1 cellular context compared by ENCODE assay signal in the genomic region with DNA sequence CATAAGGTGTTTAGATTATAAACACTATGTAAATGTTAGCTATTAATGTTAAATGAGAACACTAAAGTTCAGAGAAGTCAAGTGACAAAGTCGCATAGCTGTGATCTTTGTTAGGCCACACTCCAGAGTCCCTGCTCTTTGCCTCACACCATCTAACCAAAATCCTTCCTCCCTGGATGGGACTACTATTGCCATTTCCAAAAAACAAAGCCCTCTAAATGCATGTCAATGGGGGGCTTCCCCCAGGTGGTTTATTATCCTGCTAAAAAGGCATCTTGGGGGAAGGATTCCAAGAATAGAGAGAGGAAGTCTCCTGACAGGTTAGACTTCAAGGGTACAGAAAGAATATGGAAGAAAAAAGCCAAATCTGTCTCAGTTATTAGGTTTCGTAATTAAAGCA.
TF ChIP-seq lines count a peak whose summit lies in the region.

No MANE protein-coding gene starts in this region.

TF ChIP-seq in H1, 55 proteins besides CTCF, POLR2A, EP300 and RAD21 (continued from another document):
- TF ChIP-seq RNF2 (IDR thresholded peaks at IDR 0.05; ENCODE audit: borderline replicate concordance, low read depth, low read length, missing control alignments, poor library complexity, severe bottlenecking) (no peak), MAFK (IDR thresholded peaks at IDR 0.05; ENCODE audit: low read depth, low read length) (no peak), TEAD4 (IDR thresholded peaks at IDR 0.05; ENCODE audit: low read depth, low read length) (peak; percentile 32; the same call in 1 of the 2 replicates), SIRT6 (IDR thresholded peaks at IDR 0.05; ENCODE audit: low read length) (no peak), USF2 (IDR thresholded peaks at IDR 0.05; ENCODE audit: low read length) (no peak), BCL11A (IDR thresholded peaks at IDR 0.05; ENCODE audit: low read depth in 2 of 2, low read length in 2 of 2) (peak in 1 of 2 experiments; percentile 70), POLR2AphosphoS5 (IDR thresholded peaks at IDR 0.05; ENCODE audit: low read depth, low read length) (no peak), CBX8 (IDR thresholded peaks at IDR 0.05; ENCODE audit: borderline replicate concordance, low read depth, low read length) (no peak), CEBPB (IDR thresholded peaks at IDR 0.05; ENCODE audit: low read depth, low read length) (0 out of 2 replicates have a peak, but pooled peaks have one; percentile 11), EZH2 (IDR thresholded peaks at IDR 0.05; ENCODE audit: low read depth, low read length, severe bottlenecking) (no peak), E2F6 (IDR thresholded peaks at IDR 0.05) (no peak), GABPA (IDR thresholded peaks at IDR 0.05; ENCODE audit: borderline replicate concordance, insufficient read depth, low read length) (no peak), NANOG (IDR thresholded peaks at IDR 0.05; ENCODE audit: insufficient read depth, low read depth, low read length, poor library complexity, severe bottlenecking) (peak; percentile 91), HDAC6 (IDR thresholded peaks at IDR 0.05; ENCODE audit: low read depth, low read length) (no peak), TBP (IDR thresholded peaks at IDR 0.05; ENCODE audit: low read depth, low read length) (peak; percentile 49; the same call in 1 of the 2 replicates), CTBP2 (IDR thresholded peaks at IDR 0.05; ENCODE audit: borderline replicate concordance, insufficient read depth, insufficient read length, low read length) (no peak), POU5F1 (IDR thresholded peaks at IDR 0.05; ENCODE audit: low read depth, low read length) (peak; percentile 53; the same call in 1 of the 2 replicates), TAF7 (optimal IDR thresholded peaks at IDR 0.05; ENCODE audit: borderline replicate concordance, low read depth, low read length) (peak; percentile 48), GTF2F1 (IDR thresholded peaks at IDR 0.05; ENCODE audit: borderline replicate concordance, low read depth, low read length) (no peak), SP1 (IDR thresholded peaks at IDR 0.05; ENCODE audit: low read depth, low read length) (peak; percentile 73), FOSL1 (IDR thresholded peaks at IDR 0.05; ENCODE audit: insufficient read depth, low read depth, low read length) (no peak), ASH2L (IDR thresholded peaks at IDR 0.05; ENCODE audit: low read length) (no peak), RXRA (IDR thresholded peaks at IDR 0.05; ENCODE audit: insufficient read depth, low read depth, low read length) (no peak), ZNF274 (IDR thresholded peaks at IDR 0.05; ENCODE audit: borderline replicate concordance, extremely low read depth, low read length) (no peak), HDAC2 (IDR thresholded peaks at IDR 0.05; ENCODE audit: borderline replicate concordance in 1 of 2, low read depth in 2 of 2, low read length in 2 of 2) (peak; percentile 82 to 90; a peak in 2 of 4 replicates)
- TF ChIP-seq, protein P1, sequence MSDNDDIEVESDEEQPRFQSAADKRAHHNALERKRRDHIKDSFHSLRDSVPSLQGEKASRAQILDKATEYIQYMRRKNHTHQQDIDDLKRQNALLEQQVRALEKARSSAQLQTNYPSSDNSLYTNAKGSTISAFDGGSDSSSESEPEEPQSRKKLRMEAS (IDR thresholded peaks at IDR 0.05), result no peak
